Comparison of ENCODE assay signal across 8 cellular contexts in the genomic region with DNA sequence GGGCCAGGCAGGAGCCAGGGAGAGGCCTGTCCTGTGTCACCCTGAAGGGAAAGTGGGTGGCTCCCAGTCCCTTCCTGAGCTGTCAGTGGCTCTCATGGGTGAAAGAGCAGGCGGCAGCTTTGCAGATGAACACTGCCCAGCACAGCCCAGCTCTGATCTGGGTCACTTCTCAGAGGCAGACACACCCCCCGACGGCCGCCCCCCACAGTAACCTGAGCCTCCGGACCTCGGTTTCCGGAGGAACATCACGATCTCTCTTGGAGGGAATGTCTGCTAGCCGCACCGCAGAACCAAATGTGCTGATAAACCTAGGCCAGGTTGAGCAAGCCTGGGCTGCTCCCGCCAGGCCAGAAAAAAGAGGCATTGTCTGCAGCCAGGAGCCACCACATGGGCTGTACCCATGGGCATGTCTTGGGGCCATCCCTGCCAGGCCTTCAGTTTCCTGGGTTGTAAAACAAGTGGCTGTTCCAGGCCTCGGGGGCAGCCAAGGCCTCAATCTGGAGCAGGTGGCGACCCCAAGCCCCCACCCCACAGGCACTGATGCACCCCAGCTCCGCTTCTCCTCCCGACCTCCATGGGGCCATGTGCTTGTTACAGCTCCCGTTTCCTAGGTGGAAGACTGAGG. TPM values are rescaled to one million over a fixed set of nuclear protein-coding genes. Genes with fewer than 3 reads are reported as not detected.
DNase-seq lines count a peak whose midpoint lies in the region; ATAC-seq and TF ChIP-seq lines count a peak whose summit lies in the region.

No MANE protein-coding gene starts in this region.

- peak overlapping the region; percentile 28 for H3K9ac ChIP-seq in adipocyte (ENCODE audit: low read length)

- peak; percentile 73 to 83 for TF ChIP-seq POLR2A in gastrocnemius medialis (IDR thresholded peaks at IDR 0.05)

- no peak for TF ChIP-seq CTCF in right atrium auricular region (IDR thresholded peaks at IDR 0.05)
- no peak for TF ChIP-seq CTCF in gastrocnemius medialis (IDR thresholded peaks at IDR 0.05 in 4 of 5, conservative IDR thresholded peaks at IDR 0.05 in 1 of 5)

- ATAC-seq in gastrocnemius medialis = peak; percentile 78 to 82
- ATAC-seq in GM21717 (IDR thresholded peaks at IDR 0.05; ENCODE audit: unreplicated experiment) = no peak

- H3K9me3 ChIP-seq in adipocyte (ENCODE audit: control insufficient read depth, low read length) = no peaks in the 10 kb centered on the region
- no peaks in the 10 kb centered on the region for H3K9me3 ChIP-seq in right atrium auricular region
- H3K9me3 ChIP-seq in gastrocnemius medialis = no peaks in the 10 kb centered on the region

- DNase-seq in H7 (peak; percentile 70), adipocyte (ENCODE audit: low read depth) (peak; percentile 76), right atrium auricular region (ENCODE audit: low spot score) (peak; percentile 90), gastrocnemius medialis (peak; percentile 93 to 95), NCI-H1092 treated with DMSO at 0.1 percent for 48 hours (lab: John Stamatoyannopoulos, UW) (no peak)
- no peak for DNase-seq in activated CD4-positive, alpha-beta T cell treated with anti-CD3 and anti-CD28 coated beads, Interleukin-2, amount 50 U/mL, for 48 hours
- DNase-seq in activated CD4-positive, alpha-beta T cell treated with anti-CD3 and anti-CD28 coated beads for 48 hours = no peak

- intact Hi-C loops in gastrocnemius medialis (cut with DNase I; ENCODE audit: low total_unique reads) = loop anchor here (2.0 kb wide), 2 partner anchors 53 to 121 kb away; no protein-coding TSS in a partner anchor

- peaks cover 53% of the 10 kb centered on the region for H3K4me1 ChIP-seq in adipocyte (ENCODE audit: control insufficient read depth, insufficient read depth, low read length)
- peaks cover 0 to 100% of the 10 kb centered on the region in 2 donors for H3K4me1 ChIP-seq in right atrium auricular region
- H3K4me1 ChIP-seq in gastrocnemius medialis = peaks cover 74 to 89% of the 10 kb centered on the region in 2 donors

- H3K27ac ChIP-seq in right atrium auricular region (peak overlapping the region; percentile 81 to 83), gastrocnemius medialis (peak overlapping the region; percentile 86 to 98 (median 92))

- in situ Hi-C loops in gastrocnemius medialis (cut with MboI; ENCODE audit: low sequenced_read_pairs in 4 of 4) = loop anchor here in 1 of 4 donors (10.0 to 25.0 kb wide), 2 partner anchors 122 to 255 kb away; no protein-coding TSS in a partner anchor

- H3K27me3 ChIP-seq in H7 (ENCODE audit: control insufficient read depth, insufficient read depth, low read length) = no peaks in the 10 kb centered on the region
- H3K27me3 ChIP-seq in adipocyte (replicated peaks; ENCODE audit: control insufficient read depth, insufficient read depth, low read length) = no peaks in the 10 kb centered on the region
- no peaks in the 10 kb centered on the region for H3K27me3 ChIP-seq in right atrium auricular region
- H3K27me3 ChIP-seq in gastrocnemius medialis = no peaks in the 10 kb centered on the region

- H3K4me3 ChIP-seq in H7 (ENCODE audit: insufficient read depth, low read depth, low read length) (no peak overlapping the region), adipocyte (ENCODE audit: low read length) (no peak overlapping the region), right atrium auricular region (no peak overlapping the region), gastrocnemius medialis (peak overlapping the region in 1 of 4 donors; percentile 8)

- H3K36me3 ChIP-seq in H7 (replicated peaks; ENCODE audit: control insufficient read depth, insufficient read depth, low read length) (peaks cover 3% of the 10 kb centered on the region), adipocyte (ENCODE audit: control insufficient read depth, insufficient read depth, low read length, severe bottlenecking) (no peaks in the 10 kb centered on the region), right atrium auricular region (no peaks in the 10 kb centered on the region), gastrocnemius medialis (no peaks in the 10 kb centered on the region)

RNA-seq across cellular contexts. Expression of a gene that starts 57.6 kb away (rescaled TPM):
- total RNA-seq in H7 (2014; rRNA removed; shearing (Covaris generic)) = 25.1 and 27.2 TPM in 2 replicates
- total RNA-seq in right atrium auricular region (100 to 1,000 TPM in 1 of 2 donors, 10 to 100 TPM in 1; 62.9 to 104 TPM), gastrocnemius medialis (100 to 1,000 TPM in 2 of 4 donors, 10 to 100 TPM in 2; 37.7 to 123 (median 105) TPM)

Comparison
In these comparisons a context has a peak if more than half of its experiments do, and no peak if none do; other contexts are left out.
1. DNase-seq: peak in H7 (single experiment), adipocyte (single experiment), right atrium auricular region (single experiment) and gastrocnemius medialis (2 of 2); none in NCI-H1092 treated with DMSO at 0.1 percent for 48 hours (single experiment), activated CD4-positive, alpha-beta T cell treated with anti-CD3 and anti-CD28 coated beads, Interleukin-2, amount 50 U/mL, for 48 hours (0 of 2) and activated CD4-positive, alpha-beta T cell treated with anti-CD3 and anti-CD28 coated beads for 48 hours (single experiment).